18 cellular contexts compared by ENCODE assay signal in genomic region chr17:67403065-67403464, GRCh38. TPM values are rescaled to one million over a fixed set of nuclear protein-coding genes. Genes with fewer than 3 reads are reported as not detected.
DNase-seq lines count a peak whose midpoint lies in the region; ATAC-seq and TF ChIP-seq lines count a peak whose summit lies in the region.
"Had no signal": no experiment of that assay in that cellular context is flagged by ENCODE, and none has a peak within 500 bp of the region (broad histone marks: within the 10 kb centered on the region; RNA-seq: fewer than 3 reads in every experiment).

No MANE protein-coding gene starts in this region.

- H3K9me3 ChIP-seq in H9 (ENCODE audit: control insufficient read depth, low read depth, low read length): no peaks in the 10 kb centered on the region
- no peaks in the 10 kb centered on the region for H3K9me3 ChIP-seq in colonic mucosa
- H3K9me3 ChIP-seq: ascending aorta, heart right ventricle, uterus had no signal

- H3K23ac ChIP-seq in H9 (ENCODE audit: insufficient read length, low read depth, low read length): no peak overlapping the region

- H2BK12ac ChIP-seq in H9 (ENCODE audit: insufficient read length, low read depth, low read length): peak overlapping the region; percentile 35

- H3K18ac ChIP-seq in H9 (ENCODE audit: insufficient read length, low read depth, low read length): no peak overlapping the region

- TF ChIP-seq CTCF in H9 (conservative IDR thresholded peaks at IDR 0.05): no peak
- no peak for TF ChIP-seq CTCF in colonic mucosa (IDR thresholded peaks at IDR 0.05)
- no peak for TF ChIP-seq CTCF in nephron progenitor cell (IDR thresholded peaks at IDR 0.05)

- H3K56ac ChIP-seq in H9 (ENCODE audit: insufficient read length, low read depth, low read length): no peak overlapping the region

- CTCF ChIA-PET in activated naive CD4-positive, alpha-beta T cell treated with anti-CD3 and anti-CD28 coated beads for 36 hours (lab: Charles Lee): interaction anchor here (1.2 to 2.6 kb wide), 2 partner anchors 9 to 16 kb away, joined by 3 to 5 read pairs; no protein-coding TSS in a partner anchor

- no CpG with 5 or more reads among the region's 2 CpGs for WGBS in H9 (ENCODE audit: extremely low coverage, insufficient read length, low lambda C conversion rate)

- no peak overlapping the region for H2BK5ac ChIP-seq in H9 (ENCODE audit: insufficient read length, low read length)

- H4K8ac ChIP-seq in H9 (replicated peaks; ENCODE audit: insufficient read length, low read depth, low read length): no peak overlapping the region

- no peaks in the 10 kb centered on the region for H3K23me2 ChIP-seq in H9 (ENCODE audit: insufficient read length, low read depth, low read length, poor library complexity, severe bottlenecking)

- no peak overlapping the region for H3K14ac ChIP-seq in H9 (ENCODE audit: insufficient read depth, low read length)

- H3K27me3 Mint-ChIP-seq in activated naive CD4-positive, alpha-beta T cell treated with anti-CD3 and anti-CD28 coated beads for 36 hours (ENCODE audit: low read depth): no peaks in the 10 kb centered on the region
- H3K27me3 Mint-ChIP-seq in H9 (ENCODE audit: low read depth) (no peaks in the 10 kb centered on the region), nephron progenitor cell (ENCODE audit: low read depth, poor library complexity) (no peaks in the 10 kb centered on the region)
- no peaks in the 10 kb centered on the region for H3K27me3 Mint-ChIP-seq in activated naive CD8-positive, alpha-beta T cell treated with anti-CD3 and anti-CD28 coated beads, Interleukin-2, amount 10 ng/mL, durations not matched to agents 7 days and 5 days
- no peaks in the 10 kb centered on the region for H3K27me3 Mint-ChIP-seq in stimulated activated naive CD8-positive, alpha-beta T cell treated with anti-CD3 and anti-CD28 coated beads, Interleukin-15, amount 100 ng/mL, for 72 hours

- H2AFZ ChIP-seq in H9 (ENCODE audit: low read length): no peak overlapping the region

- no peaks in the 10 kb centered on the region for H3K27me3 ChIP-seq in H9 (ENCODE audit: insufficient read depth, low read length)
- no peaks in the 10 kb centered on the region for H3K27me3 ChIP-seq in colonic mucosa
- H3K27me3 ChIP-seq: ascending aorta, heart right ventricle, uterus had no signal

- peaks cover 5% of the 10 kb centered on the region for H3K79me1 ChIP-seq in H9 (ENCODE audit: insufficient read depth, low read depth, low read length, poor library complexity, severe bottlenecking)

- H3K27ac Mint-ChIP-seq in activated naive CD4-positive, alpha-beta T cell treated with anti-CD3 and anti-CD28 coated beads for 36 hours: peak overlapping the region; percentile 67
- H3K27ac Mint-ChIP-seq in H9 (peak overlapping the region in 1 of 3 experiments; percentile 3; a peak in 1 of 7 replicates), nephron progenitor cell (no peak overlapping the region)
- peak overlapping the region; percentile 87 for H3K27ac Mint-ChIP-seq in activated naive CD8-positive, alpha-beta T cell treated with anti-CD3 and anti-CD28 coated beads, Interleukin-2, amount 10 ng/mL, durations not matched to agents 7 days and 5 days
- H3K27ac Mint-ChIP-seq in stimulated activated naive CD8-positive, alpha-beta T cell treated with anti-CD3 and anti-CD28 coated beads, Interleukin-15, amount 100 ng/mL, for 72 hours: peak overlapping the region; percentile 96

- no peak for ATAC-seq in activated naive CD8-positive, alpha-beta T cell treated with anti-CD3 and anti-CD28 coated beads, Interleukin-2, amount 10 ng/mL, durations not matched to agents 7 days and 5 days (ENCODE audit: low read depth)
- no peak for ATAC-seq in stimulated activated naive CD8-positive, alpha-beta T cell treated with anti-CD3 and anti-CD28 coated beads, Interleukin-15, amount 100 ng/mL, for 72 hours
- no peak for ATAC-seq in HG03354 (IDR thresholded peaks at IDR 0.05; ENCODE audit: poor library complexity, severe bottlenecking, unreplicated experiment)
- ATAC-seq: heart right ventricle, right cardiac atrium had no signal

- H3K4me1 ChIP-seq in H9 (ENCODE audit: insufficient read depth, low read length) (peaks cover 5% of the 10 kb centered on the region; the same call in 1 of the 2 replicates), colonic mucosa (peaks cover 8% of the 10 kb centered on the region)
- H3K4me1 ChIP-seq: ascending aorta, uterus had no signal

- no peaks in the 10 kb centered on the region for H3K9me3 Mint-ChIP-seq in activated naive CD4-positive, alpha-beta T cell treated with anti-CD3 and anti-CD28 coated beads for 36 hours
- no peaks in the 10 kb centered on the region for H3K9me3 Mint-ChIP-seq in H9
- H3K9me3 Mint-ChIP-seq in activated naive CD8-positive, alpha-beta T cell treated with anti-CD3 and anti-CD28 coated beads, Interleukin-2, amount 10 ng/mL, durations not matched to agents 7 days and 5 days: no peaks in the 10 kb centered on the region
- H3K9me3 Mint-ChIP-seq in stimulated activated naive CD8-positive, alpha-beta T cell treated with anti-CD3 and anti-CD28 coated beads, Interleukin-15, amount 100 ng/mL, for 72 hours: no peaks in the 10 kb centered on the region
- peaks cover 11% of the 10 kb centered on the region for H3K9me3 Mint-ChIP-seq in nephron progenitor cell

- no peak overlapping the region for H3K4me2 ChIP-seq in H9 (ENCODE audit: insufficient read depth, insufficient read length, low read length)

- no peak overlapping the region for H4K5ac ChIP-seq in H9 (ENCODE audit: insufficient read length, low read depth, low read length)

- no peaks in the 10 kb centered on the region for H4K20me1 ChIP-seq in H9 (ENCODE audit: control insufficient read depth, insufficient read depth, insufficient read length)

- H3T11ph ChIP-seq in H9 (ENCODE audit: low read length): no peak overlapping the region

- POLR2A ChIA-PET in activated naive CD8-positive, alpha-beta T cell treated with anti-CD3 and anti-CD28 coated beads, Interleukin-2, amount 10 ng/mL, durations not matched to agents 7 days and 5 days (lab: Charles Lee): no interaction called here

- no peak overlapping the region for H3K4me3 ChIP-seq in colonic mucosa
- H3K4me3 ChIP-seq: ascending aorta, heart right ventricle, uterus had no signal

- H2BK20ac ChIP-seq in H9 (ENCODE audit: low read depth, low read length, poor library complexity, severe bottlenecking): no peak overlapping the region

- H3K4ac ChIP-seq in H9 (ENCODE audit: low read depth, low read length): no peak overlapping the region

- no peak for DNase-seq in activated naive CD4-positive, alpha-beta T cell treated with anti-CD3 and anti-CD28 coated beads for 36 hours
- no peak for DNase-seq in activated naive CD4-positive, alpha-beta T cell treated with Interleukin-2 at 50 U/mL for 16 hours
- DNase-seq in H9 (no peak), colonic mucosa (no peak), nephron progenitor cell (no peak)
- DNase-seq in activated naive CD8-positive, alpha-beta T cell treated with anti-CD3 and anti-CD28 coated beads, Interleukin-2, amount 10 ng/mL, durations not matched to agents 7 days and 5 days: no peak
- DNase-seq in stimulated activated naive CD8-positive, alpha-beta T cell treated with anti-CD3 and anti-CD28 coated beads, Interleukin-15, amount 100 ng/mL, for 72 hours: no peak
- DNase-seq: activated CD4-positive, alpha-beta T cell treated with anti-CD3 and anti-CD28 coated beads for 1 hour; cerebellar nuclear complex; DMS 273 treated with DMSO at 0.1 percent for 48 hours; heart right ventricle; NCI-H1417; NCI-H2171; NCI-H748 treated with DMSO at 0.1 percent for 48 hours; right cardiac atrium; uterus had no signal

- H3K9ac ChIP-seq in H9 (ENCODE audit: extremely low read depth, insufficient read length, low read length): no peak overlapping the region
- H3K9ac ChIP-seq in colonic mucosa (ENCODE audit: low read depth in 2 of 2, low read length in 2 of 2): no peak overlapping the region

- peaks cover 14% of the 10 kb centered on the region for H3K36me3 Mint-ChIP-seq in activated naive CD4-positive, alpha-beta T cell treated with anti-CD3 and anti-CD28 coated beads for 36 hours (ENCODE audit: low read depth)
- H3K36me3 Mint-ChIP-seq in H9 (ENCODE audit: insufficient read depth in 1 of 3, low read depth in 3 of 3): peaks cover 0 to 4% (median 0%) of the 10 kb centered on the region in 3 experiments; a peak in 6 of 7 replicates
- peaks cover 25% of the 10 kb centered on the region for H3K36me3 Mint-ChIP-seq in activated naive CD8-positive, alpha-beta T cell treated with anti-CD3 and anti-CD28 coated beads, Interleukin-2, amount 10 ng/mL, durations not matched to agents 7 days and 5 days
- peaks cover 19% of the 10 kb centered on the region for H3K36me3 Mint-ChIP-seq in nephron progenitor cell (ENCODE audit: low read depth)

- H3K4me1 Mint-ChIP-seq in activated naive CD4-positive, alpha-beta T cell treated with anti-CD3 and anti-CD28 coated beads for 36 hours (ENCODE audit: low read depth): peaks cover 73% of the 10 kb centered on the region
- H3K4me1 Mint-ChIP-seq in H9: peaks cover 23 to 28% of the 10 kb centered on the region in 2 experiments
- peaks cover 61% of the 10 kb centered on the region for H3K4me1 Mint-ChIP-seq in activated naive CD8-positive, alpha-beta T cell treated with anti-CD3 and anti-CD28 coated beads, Interleukin-2, amount 10 ng/mL, durations not matched to agents 7 days and 5 days
- peaks cover 82% of the 10 kb centered on the region for H3K4me1 Mint-ChIP-seq in stimulated activated naive CD8-positive, alpha-beta T cell treated with anti-CD3 and anti-CD28 coated beads, Interleukin-15, amount 100 ng/mL, for 72 hours
- H3K4me1 Mint-ChIP-seq in nephron progenitor cell: peaks cover 16% of the 10 kb centered on the region

- H2AK5ac ChIP-seq in H9 (ENCODE audit: insufficient read length, low read length): no peak overlapping the region

- no peak overlapping the region for H3K4me3 Mint-ChIP-seq in activated naive CD4-positive, alpha-beta T cell treated with anti-CD3 and anti-CD28 coated beads for 36 hours
- no peak overlapping the region for H3K4me3 Mint-ChIP-seq in H9
- H3K4me3 Mint-ChIP-seq in activated naive CD8-positive, alpha-beta T cell treated with anti-CD3 and anti-CD28 coated beads, Interleukin-2, amount 10 ng/mL, durations not matched to agents 7 days and 5 days: peak overlapping the region; percentile 71
- peak overlapping the region; percentile 74 to 83 for H3K4me3 Mint-ChIP-seq in stimulated activated naive CD8-positive, alpha-beta T cell treated with anti-CD3 and anti-CD28 coated beads, Interleukin-15, amount 100 ng/mL, for 72 hours
- H3K4me3 Mint-ChIP-seq in nephron progenitor cell: no peak overlapping the region

- no peak overlapping the region for H4K91ac ChIP-seq in H9 (ENCODE audit: insufficient read length, low read depth, low read length)

- H3K79me2 ChIP-seq in H9 (ENCODE audit: insufficient read depth, low read length): peaks cover 13% of the 10 kb centered on the region; the same call in 1 of the 2 replicates

- H2BK120ac ChIP-seq in H9 (ENCODE audit: low read depth, low read length, poor library complexity, severe bottlenecking): no peak overlapping the region

- H3K36me3 ChIP-seq in colonic mucosa: no peaks in the 10 kb centered on the region
- H3K36me3 ChIP-seq: ascending aorta, heart right ventricle, uterus had no signal

- H3K27ac ChIP-seq in H9 (ENCODE audit: insufficient read length, low read depth, low read length): no peak overlapping the region
- no peak overlapping the region for H3K27ac ChIP-seq in colonic mucosa
- H3K27ac ChIP-seq: ascending aorta, uterus had no signal

- intact Hi-C loops in activated naive CD4-positive, alpha-beta T cell treated with anti-CD3 and anti-CD28 coated beads for 36 hours (cut with micrococcal nuclease): no loop called here
- intact Hi-C loops in colonic mucosa (cut with DNase I): no loop called here

- H2BK15ac ChIP-seq in H9 (ENCODE audit: low read depth, low read length): no peak overlapping the region

RNA-seq across cellular contexts. Expression of gene PITPNC1, which starts 26.0 kb away (rescaled TPM):
- total RNA-seq in activated naive CD4-positive, alpha-beta T cell treated with anti-CD3 and anti-CD28 coated beads for 36 hours: 10 to 100 TPM; 58.7 to 60.0 TPM
- total RNA-seq in H9 (2021) (37.5 and 39.1 TPM in 2 replicates), colonic mucosa (10 to 100 TPM; 10.8 to 20.4 TPM)
- total RNA-seq in activated naive CD8-positive, alpha-beta T cell treated with anti-CD3 and anti-CD28 coated beads, Interleukin-2, amount 10 ng/mL, durations not matched to agents 7 days and 5 days: 100 to 1,000 TPM; 100 to 104 TPM

RNA-seq across cellular contexts. Expression of gene PSMD12, which starts 36.7 kb away (rescaled TPM):
- total RNA-seq in activated naive CD4-positive, alpha-beta T cell treated with anti-CD3 and anti-CD28 coated beads for 36 hours: 10 to 100 TPM; 67.8 to 70.7 TPM
- 90.5 and 92.9 TPM in 2 replicates for total RNA-seq in H9 (2021)
- 10 to 100 TPM; 39.8 to 40.5 TPM for total RNA-seq in activated naive CD8-positive, alpha-beta T cell treated with anti-CD3 and anti-CD28 coated beads, Interleukin-2, amount 10 ng/mL, durations not matched to agents 7 days and 5 days
- total RNA-seq in colonic mucosa: 10 to 100 TPM; 39.4 to 51.1 TPM

Comparison
In these comparisons a context has a peak if more than half of its experiments do, and no peak if none do; other contexts are left out.
1. H3K4me3 Mint-ChIP-seq: peak in activated naive CD8-positive, alpha-beta T cell treated with anti-CD3 and anti-CD28 coated beads, Interleukin-2, amount 10 ng/mL, durations not matched to agents 7 days and 5 days (single experiment) and stimulated activated naive CD8-positive, alpha-beta T cell treated with anti-CD3 and anti-CD28 coated beads, Interleukin-15, amount 100 ng/mL, for 72 hours (2 of 2); none in activated naive CD4-positive, alpha-beta T cell treated with anti-CD3 and anti-CD28 coated beads for 36 hours (single experiment), H9 (0 of 2) and nephron progenitor cell (single experiment).